ENCODE assay signal across 16 cellular contexts in genomic region chr10:131571346-131571745, GRCh38.
DNase-seq lines count a peak whose midpoint lies in the region; ATAC-seq and TF ChIP-seq lines count a peak whose summit lies in the region.
"Had no signal": no experiment of that assay in that cellular context is flagged by ENCODE, and none has a peak within 500 bp of the region (broad histone marks: within the 10 kb centered on the region; RNA-seq: fewer than 3 reads in every experiment).

No MANE protein-coding gene starts in this region.

- WGBS in stomach, 5 donors: 75 to 83% (median 81%) methylated on average over 11 of the region's 11 CpGs

- H3K27me3 ChIP-seq in stomach: peaks cover 0 to 23% (median 0%) of the 10 kb centered on the region in 3 donors

- no peaks in the 10 kb centered on the region for H3K36me3 ChIP-seq in stomach
- H3K36me3 ChIP-seq: HAP-1 had no signal

- H3K4me3 ChIP-seq in stomach: no peak overlapping the region
- H3K4me3 ChIP-seq: A549, GM23248, HAP-1 had no signal

- intact Hi-C loops in stomach (cut with DNase I; ENCODE audit: low total_unique reads): loop anchor here (10.0 kb wide), 1 partner anchor 213 kb away; no protein-coding TSS in a partner anchor

- no peaks in the 10 kb centered on the region for H3K36me3 Mint-ChIP-seq in activated CD8-positive, alpha-beta memory T cell treated with anti-CD3 and anti-CD28 coated beads, Interleukin-2, amount 10 ng/mL, durations not matched to agents 7 days and 5 days
- H3K36me3 Mint-ChIP-seq in neural crest cell (ENCODE audit: low read depth) (no peaks in the 10 kb centered on the region), HFFc6 (ENCODE audit: low read depth) (no peaks in the 10 kb centered on the region)

- no peak overlapping the region for H3K27ac ChIP-seq in stomach
- H3K27ac ChIP-seq: 22Rv1, A549, C4-2B, GM23248 had no signal

- no peak overlapping the region for H3K4me3 Mint-ChIP-seq in activated CD8-positive, alpha-beta memory T cell treated with anti-CD3 and anti-CD28 coated beads, Interleukin-2, amount 10 ng/mL, durations not matched to agents 7 days and 5 days
- H3K4me3 Mint-ChIP-seq in neural crest cell (no peak overlapping the region), HFFc6 (no peak overlapping the region)
- H3K4me3 Mint-ChIP-seq: CD4-positive, alpha-beta T cell had no signal

- no peaks in the 10 kb centered on the region for H3K4me1 Mint-ChIP-seq in activated CD8-positive, alpha-beta memory T cell treated with anti-CD3 and anti-CD28 coated beads, Interleukin-2, amount 10 ng/mL, durations not matched to agents 7 days and 5 days
- H3K4me1 Mint-ChIP-seq in neural crest cell: no peaks in the 10 kb centered on the region
- H3K4me1 Mint-ChIP-seq in HFFc6 (ENCODE audit: low read depth): no peaks in the 10 kb centered on the region

- H3K27me3 Mint-ChIP-seq in activated CD8-positive, alpha-beta memory T cell treated with anti-CD3 and anti-CD28 coated beads, Interleukin-2, amount 10 ng/mL, durations not matched to agents 7 days and 5 days: no peaks in the 10 kb centered on the region
- H3K27me3 Mint-ChIP-seq in neural crest cell (ENCODE audit: low read depth) (no peaks in the 10 kb centered on the region), HFFc6 (ENCODE audit: insufficient read depth) (peaks cover 1% of the 10 kb centered on the region; the same call in 1 of the 2 replicates)

- H3K27ac Mint-ChIP-seq in activated CD8-positive, alpha-beta memory T cell treated with anti-CD3 and anti-CD28 coated beads, Interleukin-2, amount 10 ng/mL, durations not matched to agents 7 days and 5 days: no peak overlapping the region
- H3K27ac Mint-ChIP-seq in neural crest cell (ENCODE audit: unreplicated experiment) (peak overlapping the region; percentile 28), HFFc6 (no peak overlapping the region)
- H3K27ac Mint-ChIP-seq: CD4-positive, alpha-beta T cell had no signal

- CTCF ChIA-PET in activated CD8-positive, alpha-beta memory T cell treated with anti-CD3 and anti-CD28 coated beads, Interleukin-2, amount 10 ng/mL, durations not matched to agents 7 days and 5 days (lab: Charles Lee): no interaction called here

- no peaks in the 10 kb centered on the region for H3K9me3 ChIP-seq in stomach
- H3K9me3 ChIP-seq: Caco-2, HAP-1 had no signal

- TF ChIP-seq CTCF in neural crest cell (conservative IDR thresholded peaks at IDR 0.05) (no peak), stomach (IDR thresholded peaks at IDR 0.05) (no peak), HFFc6 (IDR thresholded peaks at IDR 0.05) (no peak)

- DNase-seq in activated CD8-positive, alpha-beta memory T cell treated with anti-CD3 and anti-CD28 coated beads, Interleukin-2, amount 10 ng/mL, durations not matched to agents 7 days and 5 days: peak; percentile 35
- no peak for DNase-seq in activated CD8-positive, alpha-beta memory T cell treated with anti-CD3 and anti-CD28 coated beads for 24 hours
- DNase-seq in neural crest cell (ENCODE audit: low read depth, low spot score) (no peak), stomach (peak; percentile 1), HFFc6 (no peak)
- DNase-seq in activated CD4-positive, alpha-beta T cell treated with anti-CD3 and anti-CD28 coated beads for 1 hour: no peak
- DNase-seq: AML-193; Caco-2; CD4-positive, alpha-beta T cell; GM23248; IMR-90 had no signal

- no peak for ATAC-seq in activated CD8-positive, alpha-beta memory T cell treated with anti-CD3 and anti-CD28 coated beads, Interleukin-2, amount 10 ng/mL, durations not matched to agents 7 days and 5 days
- no peak for ATAC-seq in HG03280 (IDR thresholded peaks at IDR 0.05; ENCODE audit: unreplicated experiment)
- ATAC-seq: A549 had no signal

- no peaks in the 10 kb centered on the region for H3K9me3 Mint-ChIP-seq in activated CD8-positive, alpha-beta memory T cell treated with anti-CD3 and anti-CD28 coated beads, Interleukin-2, amount 10 ng/mL, durations not matched to agents 7 days and 5 days (ENCODE audit: low read depth)
- H3K9me3 Mint-ChIP-seq in neural crest cell: no peaks in the 10 kb centered on the region
- peaks cover 72% of the 10 kb centered on the region for H3K9me3 Mint-ChIP-seq in HFFc6
- H3K9me3 Mint-ChIP-seq: CD4-positive, alpha-beta T cell had no signal

- H3K4me1 ChIP-seq in stomach: no peaks in the 10 kb centered on the region
- H3K4me1 ChIP-seq: A549, Caco-2, HAP-1 had no signal

- no peak for TF ChIP-seq POLR2A in stomach (IDR thresholded peaks at IDR 0.05)

- no peak for TF ChIP-seq EP300 in stomach (IDR thresholded peaks at IDR 0.05)

Comparison
In these comparisons a context has a peak if more than half of its experiments do, and no peak if none do; other contexts are left out.
1. DNase-seq: peak in activated CD8-positive, alpha-beta memory T cell treated with anti-CD3 and anti-CD28 coated beads, Interleukin-2, amount 10 ng/mL, durations not matched to agents 7 days and 5 days (single experiment) and stomach (single experiment); none in activated CD8-positive, alpha-beta memory T cell treated with anti-CD3 and anti-CD28 coated beads for 24 hours (single experiment), neural crest cell (single experiment), HFFc6 (single experiment) and activated CD4-positive, alpha-beta T cell treated with anti-CD3 and anti-CD28 coated beads for 1 hour (single experiment).